Comparison of ENCODE assay signal across 9 cellular contexts in genomic region chr1:234881893-234882771, GRCh38.
A peak's percentile ranks its signal among the peaks of the same experiment; 100 is the strongest.
DNase-seq lines count a peak whose midpoint lies in the region; ATAC-seq and TF ChIP-seq lines count a peak whose summit lies in the region.
"Had no signal": no experiment of that assay in that cellular context is flagged by ENCODE, and none has a peak within 500 bp of the region (broad histone marks: within the 10 kb centered on the region; RNA-seq: fewer than 3 reads in every experiment).

No MANE protein-coding gene starts in this region.

- H3K9me3 Mint-ChIP-seq in naive thymus-derived CD8-positive, alpha-beta T cell = no peaks in the 10 kb centered on the region

- H3K27me3 Mint-ChIP-seq in naive thymus-derived CD8-positive, alpha-beta T cell = no peaks in the 10 kb centered on the region

- 82 to 85% methylated on average over 11 of the region's 11 CpGs for WGBS in heart right ventricle, 2 donors

- H3K4me3 Mint-ChIP-seq in naive thymus-derived CD8-positive, alpha-beta T cell = no peak overlapping the region

- peaks cover 8% of the 10 kb centered on the region for H3K4me1 ChIP-seq in foreskin keratinocyte
- H3K4me1 ChIP-seq in heart right ventricle = peaks cover 7 to 48% (median 33%) of the 10 kb centered on the region in 9 donors

- H3K27ac Mint-ChIP-seq in naive thymus-derived CD8-positive, alpha-beta T cell = peak overlapping the region in 6 of 10 donors; percentile 4 to 82 (median 31)

- intact Hi-C loops in heart right ventricle (cut with DNase I) = loop anchor here in 2 of 10 donors (10.0 kb wide), 2 partner anchors 193 to 277 kb away; no protein-coding TSS in a partner anchor

- H3K36me3 Mint-ChIP-seq in naive thymus-derived CD8-positive, alpha-beta T cell = peaks cover 0 to 4% (median 0%) of the 10 kb centered on the region in 3 donors

- H3K4me1 Mint-ChIP-seq in naive thymus-derived CD8-positive, alpha-beta T cell = peaks cover 8 to 35% (median 20%) of the 10 kb centered on the region in 4 donors

- H3K27ac ChIP-seq in foreskin keratinocyte (no peak overlapping the region), heart right ventricle (no peak overlapping the region)

- no peaks in the 10 kb centered on the region for H3K36me3 ChIP-seq in heart right ventricle

- peak; percentile 83 for ATAC-seq in GM18520 (IDR thresholded peaks at IDR 0.05; ENCODE audit: unreplicated experiment)
- peak; percentile 88 for ATAC-seq in GM21528 (IDR thresholded peaks at IDR 0.05; ENCODE audit: low FRiP score, unreplicated experiment)
- peak; percentile 82 for ATAC-seq in HG03521 (IDR thresholded peaks at IDR 0.05; ENCODE audit: unreplicated experiment)
- no peak for ATAC-seq in naive thymus-derived CD8-positive, alpha-beta T cell
- no peak for ATAC-seq in foreskin keratinocyte
- ATAC-seq in heart right ventricle = no peak

- no peak overlapping the region for H3K4me3 ChIP-seq in heart right ventricle

- DNase-seq in naive thymus-derived CD8-positive, alpha-beta T cell = no peak
- DNase-seq in foreskin keratinocyte (no peak), nucleus accumbens (lab: John Stamatoyannopoulos, UW) (no peak), NCI-H2029 treated with DMSO at 0.1 percent for 48 hours (lab: John Stamatoyannopoulos, UW) (no peak), heart right ventricle (no peak)
- DNase-seq: occipital lobe had no signal

- H3K27me3 ChIP-seq in foreskin keratinocyte = no peaks in the 10 kb centered on the region
- no peaks in the 10 kb centered on the region for H3K27me3 ChIP-seq in heart right ventricle

- H3K9me3 ChIP-seq in heart right ventricle = peaks cover 0 to 5% (median 0%) of the 10 kb centered on the region in 11 donors

- POLR2A ChIA-PET in naive thymus-derived CD8-positive, alpha-beta T cell (lab: Charles Lee) = interaction anchor here (0.6 kb wide), 1 partner anchor 223 kb away, joined by 6 read pairs; no protein-coding TSS in a partner anchor

- TF ChIP-seq CTCF in foreskin keratinocyte (conservative IDR thresholded peaks at IDR 0.05) (no peak), heart right ventricle (IDR thresholded peaks at IDR 0.05) (no peak)

Comparison
In these comparisons a context has a peak if more than half of its experiments do, and no peak if none do; other contexts are left out.
1. ATAC-seq: peak in GM18520 (single experiment), GM21528 (single experiment) and HG03521 (single experiment); none in naive thymus-derived CD8-positive, alpha-beta T cell (0 of 2), foreskin keratinocyte (single experiment) and heart right ventricle (0 of 8).